33 cellular contexts compared by ENCODE assay signal in genomic region chr12:104448031-104448430, GRCh38.
"Had no signal": no experiment of that assay in that cellular context is flagged by ENCODE, and none has a peak within 500 bp of the region (broad histone marks: within the 10 kb centered on the region; RNA-seq: fewer than 3 reads in every experiment).

No MANE protein-coding gene starts in this region.

- H3K27ac ChIP-seq: KMS-11 had no signal

- DNase-seq: Karpas-422, Kasumi-1, KG1, MG63, MM.1S, MV-4-11, NCI-H1048, NCI-H1092, NCI-H1092 treated with DMSO at 0.1 percent for 48 hours, NCI-H1105, NCI-H1105 treated with DMSO at 0.1 percent for 48 hours, NCI-H1417, NCI-H1417 treated with DMSO at 0.1 percent for 48 hours, NCI-H1436, NCI-H1436 treated with DMSO at 0.1 percent for 48 hours, NCI-H146, NCI-H1694 treated with DMSO at 0.1 percent for 48 hours, NCI-H187, NCI-H187 treated with DMSO at 0.1 percent for 48 hours, NCI-H1930, NCI-H2029, NCI-H2029 treated with DMSO at 0.1 percent for 48 hours, NCI-H2081, NCI-H2081 treated with DMSO at 0.1 percent for 48 hours, NCI-H2107, NCI-H2171, NCI-H2171 treated with DMSO at 0.1 percent for 48 hours, NCI-H2227 treated with DMSO at 0.1 percent for 48 hours, NCI-H345, NCI-H446, NCI-H446 treated with DMSO at 0.1 percent for 48 hours, NCI-H510A had no signal

- H3K9ac ChIP-seq: KMS-11 had no signal

- H3K27me3 ChIP-seq: MG63 had no signal

- H3K4me3 ChIP-seq: MG63 had no signal

- H3K36me3 ChIP-seq: MG63 had no signal

- H3K4me2 ChIP-seq: KMS-11 had no signal
